In genomic region chr15:99438691-99439523, GRCh38 we compare ENCODE assay signal across 1 cellular context.
TF ChIP-seq lines count a peak whose summit lies in the region.

No MANE protein-coding gene starts in this region.

TF ChIP-seq in HepG2, 621 proteins besides CTCF, POLR2A, EP300 and RAD21 (continued from another document):
- no peak for TF ChIP-seq IRF9 (CRISPR knock-in tag; IDR thresholded peaks at IDR 0.05; ENCODE audit: borderline replicate concordance)
- no peak for TF ChIP-seq ZNF570 (CRISPR knock-in tag; IDR thresholded peaks at IDR 0.05; ENCODE audit: borderline replicate concordance)
- no peak for TF ChIP-seq TRIM24 (CRISPR knock-in tag; IDR thresholded peaks at IDR 0.05)
TF ChIP-seq in HepG2: peak in this region for 0.
